Comparison of ENCODE assay signal across 24 cellular contexts in the genomic region with DNA sequence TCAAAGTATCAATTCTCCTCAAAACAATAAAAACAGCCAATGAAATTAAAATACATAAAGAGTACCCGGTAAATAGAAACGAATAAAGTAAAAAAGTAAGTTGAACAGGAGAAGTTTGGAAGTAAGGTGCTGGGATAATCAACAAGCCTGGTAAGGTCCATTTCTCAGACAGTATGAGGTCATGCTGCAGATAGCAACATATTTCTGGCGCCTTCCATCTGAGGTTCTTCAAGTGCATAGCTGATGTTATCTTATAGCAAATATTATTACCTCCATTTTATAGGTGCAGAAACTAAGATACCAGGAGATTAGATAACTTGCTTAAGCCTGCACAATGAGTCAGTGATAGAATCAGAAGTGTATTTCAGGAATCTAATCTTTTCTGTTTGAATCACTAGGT. TPM values are rescaled to one million over a fixed set of nuclear protein-coding genes. Genes with fewer than 3 reads are reported as not detected.
DNase-seq lines count a peak whose midpoint lies in the region; ATAC-seq and TF ChIP-seq lines count a peak whose summit lies in the region.
"Had no signal": no experiment of that assay in that cellular context is flagged by ENCODE, and none has a peak within 500 bp of the region (broad histone marks: within the 10 kb centered on the region; RNA-seq: fewer than 3 reads in every experiment).

No MANE protein-coding gene starts in this region.

- TF ChIP-seq EP300 in SK-N-SH (IDR thresholded peaks at IDR 0.05; ENCODE audit: borderline replicate concordance in 1 of 2, low read depth in 1 of 2, low read length in 1 of 2) (no peak), stomach (IDR thresholded peaks at IDR 0.05) (no peak)

- POLR2A ChIA-PET in SK-N-SH (lab: Yijun Ruan, JAX): no interaction called here

- ATAC-seq in SK-N-SH treated with all-trans-retinoic acid at 6 μM for 48 hours (peak; percentile 36; the same call in 2 of the 3 replicates), RWPE2 (ENCODE audit: low read depth) (peak; percentile 53; the same call in 2 of the 3 replicates), HG02571 (IDR thresholded peaks at IDR 0.05; ENCODE audit: unreplicated experiment) (no peak)
- ATAC-seq: activated T-helper 17 cell treated with anti-CD3 and anti-CD28 coated beads, Interleukin-2, amount 50 U/mL, for 72 hours; natural killer cell treated with Interleukin-12 subunit alpha and Interleukin-12 subunit beta and Interleukin-15 and Interleukin-18, amount 100 ng/mL, for 72 hours; stimulated activated naive CD8-positive, alpha-beta T cell treated with anti-CD3 and anti-CD28 coated beads, Interleukin-15, Interleukin-2, amounts not matched to agents 100 U/mL and 50 U/mL, for 24 hours; T-cell had no signal

- no peak for DNase-seq in SK-N-SH
- DNase-seq in RWPE2 (ENCODE audit: low spot score): no peak
- peak; percentile 65 for DNase-seq in fibroblast of villous mesenchyme (ENCODE audit: low read depth)
- no peak for DNase-seq in stomach
- DNase-seq in activated T-cell treated with anti-CD3 and anti-CD28 coated beads, Interleukin-2, amount 50 U/mL, for 48 hours: no peak
- no peak for DNase-seq in activated naive CD4-positive, alpha-beta T cell treated with Interleukin-2 at 50 U/mL for 16 hours
- DNase-seq: activated CD4-positive, alpha-beta memory T cell treated with anti-CD3 and anti-CD28 coated beads for 36 hours; activated CD8-positive, alpha-beta memory T cell treated with anti-CD3 and anti-CD28 coated beads, Interleukin-2, amount 50 U/mL, for 4 hours; AML-193; anterior cingulate cortex; CD4-positive, alpha-beta T cell; central memory CD4-positive, alpha-beta T cell; endodermal cell; esophagus squamous epithelium; NCI-H1436 treated with DMSO at 0.1 percent for 48 hours; NCI-H524; Peyer's patch; SIG-M5; stimulated activated naive CD8-positive, alpha-beta T cell treated with anti-CD3 and anti-CD28 coated beads, Interleukin-15, Interleukin-2, amounts not matched to agents 100 U/mL and 50 U/mL, for 24 hours; T-cell had no signal

- WGBS in SK-N-SH (ENCODE audit: low lambda C conversion rate): 65% methylated on average over 3 of the region's 3 CpGs
- WGBS in stomach, 5 donors: 30 to 48% (median 44%) methylated on average over 3 of the region's 3 CpGs

- no peak for TF ChIP-seq CTCF in SK-N-SH (IDR thresholded peaks at IDR 0.05)
- TF ChIP-seq CTCF in RWPE2 (IDR thresholded peaks at IDR 0.05; ENCODE audit: poor library complexity, severe bottlenecking): no peak
- no peak for TF ChIP-seq CTCF in fibroblast of villous mesenchyme (IDR thresholded peaks at IDR 0.05; ENCODE audit: insufficient read depth, low read depth, low read length)
- TF ChIP-seq CTCF in stomach (IDR thresholded peaks at IDR 0.05): no peak

- H3K4me2 ChIP-seq in SK-N-SH: no peak overlapping the region

- no peak for TF ChIP-seq POLR2A in stomach (IDR thresholded peaks at IDR 0.05)

- no peaks in the 10 kb centered on the region for H3K79me2 ChIP-seq in SK-N-SH (ENCODE audit: insufficient read depth)

- CTCF ChIA-PET in SK-N-SH (lab: Yijun Ruan, JAX): interaction anchor here (1.3 kb wide), 1 partner anchor 13 kb away, joined by 4 read pairs; no protein-coding TSS in a partner anchor

- no peaks in the 10 kb centered on the region for H3K9me2 ChIP-seq in SK-N-SH

- H2AFZ ChIP-seq in SK-N-SH (ENCODE audit: low read depth): no peak overlapping the region

- peaks cover 11% of the 10 kb centered on the region for H3F3A ChIP-seq in SK-N-SH (replicated peaks; ENCODE audit: insufficient read depth)

- H3K4me1 ChIP-seq in SK-N-SH (ENCODE audit: control insufficient read depth in 1 of 2, insufficient read depth in 2 of 2, low read depth in 1 of 2, low read length in 1 of 2) (no peaks in the 10 kb centered on the region; a peak in 1 of 4 replicates), RWPE2 (ENCODE audit: insufficient read depth, poor library complexity, severe bottlenecking) (peaks cover 10% of the 10 kb centered on the region), stomach (peaks cover 0 to 12% (median 4%) of the 10 kb centered on the region in 4 donors)
- H3K4me1 ChIP-seq: esophagus squamous epithelium had no signal

- H3K9me3 ChIP-seq in SK-N-SH (no peaks in the 10 kb centered on the region), RWPE2 (ENCODE audit: severe bottlenecking) (no peaks in the 10 kb centered on the region), stomach (no peaks in the 10 kb centered on the region)
- H3K9me3 ChIP-seq: esophagus squamous epithelium, Peyer's patch had no signal

- no peak for TF ChIP-seq RAD21 in SK-N-SH (IDR thresholded peaks at IDR 0.05; ENCODE audit: low read length)

- H3K9ac ChIP-seq in SK-N-SH: no peak overlapping the region

- intact Hi-C loops in stomach (cut with DNase I; ENCODE audit: low total_unique reads): no loop called here

- H3K27ac ChIP-seq in SK-N-SH (ENCODE audit: low read depth in 2 of 2, low read length in 1 of 2) (no peak overlapping the region), RWPE2 (ENCODE audit: poor library complexity, severe bottlenecking) (no peak overlapping the region), stomach (peak overlapping the region in 3 of 5 donors; percentile 19 to 43 (median 32))
- H3K27ac ChIP-seq: esophagus squamous epithelium had no signal

- no peaks in the 10 kb centered on the region for H3K27me3 ChIP-seq in SK-N-SH (ENCODE audit: insufficient read depth)
- no peaks in the 10 kb centered on the region for H3K27me3 ChIP-seq in RWPE2 (ENCODE audit: insufficient read depth, poor library complexity, severe bottlenecking)
- no peaks in the 10 kb centered on the region for H3K27me3 ChIP-seq in stomach
- H3K27me3 ChIP-seq: esophagus squamous epithelium, Peyer's patch had no signal

- H4K20me1 ChIP-seq in SK-N-SH (ENCODE audit: insufficient read depth): no peaks in the 10 kb centered on the region

- H3K4me3 ChIP-seq in SK-N-SH (ENCODE audit: low read depth in 2 of 2, low read length in 1 of 2): no peak overlapping the region
- no peak overlapping the region for H3K4me3 ChIP-seq in RWPE2 (ENCODE audit: severe bottlenecking)
- H3K4me3 ChIP-seq in fibroblast of villous mesenchyme (ENCODE audit: low read depth, low read length): no peak overlapping the region
- H3K4me3 ChIP-seq in stomach: no peak overlapping the region
- H3K4me3 ChIP-seq: esophagus squamous epithelium, Peyer's patch had no signal

- H3K36me3 ChIP-seq in SK-N-SH (replicated peaks in 1 of 2; ENCODE audit: control insufficient read depth in 1 of 2, insufficient read depth in 2 of 2, low read length in 1 of 2) (no peaks in the 10 kb centered on the region), RWPE2 (ENCODE audit: low read depth) (no peaks in the 10 kb centered on the region), stomach (no peaks in the 10 kb centered on the region)
- H3K36me3 ChIP-seq: esophagus squamous epithelium, Peyer's patch had no signal

TF ChIP-seq in SK-N-SH treated with all-trans-retinoic acid at 6 μM for 48 hours, 23 proteins besides CTCF, POLR2A, EP300 and RAD21 (continues in another document):
- TF ChIP-seq, protein P1, sequence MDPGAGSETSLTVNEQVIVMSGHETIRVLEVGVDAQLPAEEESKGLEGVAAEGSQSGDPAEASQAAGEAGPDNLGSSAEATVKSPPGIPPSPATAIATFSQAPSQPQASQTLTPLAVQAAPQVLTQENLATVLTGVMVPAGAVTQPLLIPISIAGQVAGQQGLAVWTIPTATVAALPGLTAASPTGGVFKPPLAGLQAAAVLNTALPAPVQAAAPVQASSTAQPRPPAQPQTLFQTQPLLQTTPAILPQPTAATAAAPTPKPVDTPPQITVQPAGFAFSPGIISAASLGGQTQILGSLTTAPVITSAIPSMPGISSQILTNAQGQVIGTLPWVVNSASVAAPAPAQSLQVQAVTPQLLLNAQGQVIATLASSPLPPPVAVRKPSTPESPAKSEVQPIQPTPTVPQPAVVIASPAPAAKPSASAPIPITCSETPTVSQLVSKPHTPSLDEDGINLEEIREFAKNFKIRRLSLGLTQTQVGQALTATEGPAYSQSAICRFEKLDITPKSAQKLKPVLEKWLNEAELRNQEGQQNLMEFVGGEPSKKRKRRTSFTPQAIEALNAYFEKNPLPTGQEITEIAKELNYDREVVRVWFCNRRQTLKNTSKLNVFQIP (CRISPR knock-in tag; IDR thresholded peaks at IDR 0.05; ENCODE audit: borderline replicate concordance, low read depth): 0 out of 2 replicates have a peak, but pooled peaks have one; percentile 25
- peak; percentile 96 for TF ChIP-seq ISL1 (CRISPR knock-in tag; IDR thresholded peaks at IDR 0.05)

TF ChIP-seq in SK-N-SH, 30 proteins besides CTCF, POLR2A, EP300 and RAD21 (continues in another document):
- no peak for TF ChIP-seq TAF1 (IDR thresholded peaks at IDR 0.05; ENCODE audit: borderline replicate concordance, low read depth, low read length)
- no peak for TF ChIP-seq FOXM1 (IDR thresholded peaks at IDR 0.05; ENCODE audit: low read depth)
- TF ChIP-seq, protein P2, sequence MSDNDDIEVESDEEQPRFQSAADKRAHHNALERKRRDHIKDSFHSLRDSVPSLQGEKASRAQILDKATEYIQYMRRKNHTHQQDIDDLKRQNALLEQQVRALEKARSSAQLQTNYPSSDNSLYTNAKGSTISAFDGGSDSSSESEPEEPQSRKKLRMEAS (IDR thresholded peaks at IDR 0.05; ENCODE audit: low read depth): no peak
- TF ChIP-seq, protein P3, sequence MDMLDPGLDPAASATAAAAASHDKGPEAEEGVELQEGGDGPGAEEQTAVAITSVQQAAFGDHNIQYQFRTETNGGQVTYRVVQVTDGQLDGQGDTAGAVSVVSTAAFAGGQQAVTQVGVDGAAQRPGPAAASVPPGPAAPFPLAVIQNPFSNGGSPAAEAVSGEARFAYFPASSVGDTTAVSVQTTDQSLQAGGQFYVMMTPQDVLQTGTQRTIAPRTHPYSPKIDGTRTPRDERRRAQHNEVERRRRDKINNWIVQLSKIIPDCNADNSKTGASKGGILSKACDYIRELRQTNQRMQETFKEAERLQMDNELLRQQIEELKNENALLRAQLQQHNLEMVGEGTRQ (IDR thresholded peaks at IDR 0.05; ENCODE audit: borderline replicate concordance, low read depth, low read length): no peak

RNA-seq across cellular contexts. Expression of a gene that starts 23.7 kb away (rescaled TPM):
- polyA plus RNA-seq in SK-N-SH (2012; rRNA removed): 2.9 and 4.2 TPM in 2 replicates
- polyA plus RNA-seq in SK-N-SH (2012; cell fraction: cytosol; rRNA removed): 4.6 and 5.5 TPM in 2 replicates
- polyA plus RNA-seq in SK-N-SH (2012; cell fraction: nucleus; rRNA removed): 4.1 and 11.6 TPM in 2 replicates
- 58.9 and 72.1 TPM in 2 replicates for total RNA-seq in fibroblast of villous mesenchyme
- 100 to 1,000 TPM in 2 of 5 donors, 10 to 100 TPM in 3; 40.6 to 150 (median 96.5) TPM for total RNA-seq in stomach
- polyA plus RNA-seq in stomach: 1 to 10 TPM; 2.4 to 6.3 (median 4.9) TPM

RNA-seq across cellular contexts. Expression of a gene that starts 48.8 kb away (rescaled TPM):
- polyA plus RNA-seq in SK-N-SH (2012; rRNA removed) (11.8 and 15.1 TPM in 2 replicates), stomach (10 to 100 TPM; 18.8 to 28.0 (median 24.8) TPM)
- polyA plus RNA-seq in SK-N-SH (2012; cell fraction: cytosol; rRNA removed): 19.7 and 20.1 TPM in 2 replicates
- polyA plus RNA-seq in SK-N-SH (2012; cell fraction: nucleus; rRNA removed): 4.6 and 8.9 TPM in 2 replicates
- total RNA-seq in fibroblast of villous mesenchyme (39.0 and 66.5 TPM in 2 replicates), stomach (100 to 1,000 TPM in 1 of 5 donors, 10 to 100 TPM in 3, 1 to 10 TPM in 1; 9.0 to 129 (median 50.3) TPM)

RNA-seq across cellular contexts. Expression of a gene that starts 53.3 kb away (rescaled TPM):
- polyA plus RNA-seq in SK-N-SH (2012; rRNA removed): 12.7 and 20.6 TPM in 2 replicates
- 19.3 and 24.1 TPM in 2 replicates for polyA plus RNA-seq in SK-N-SH (2012; cell fraction: cytosol; rRNA removed)
- polyA plus RNA-seq in SK-N-SH (2012; cell fraction: nucleus; rRNA removed): 9.7 and 18.0 TPM in 2 replicates
- total RNA-seq in fibroblast of villous mesenchyme: 92.1 and 179 TPM in 2 replicates
- 100 to 1,000 TPM in 1 of 5 donors, 10 to 100 TPM in 4; 19.7 to 106 (median 65.1) TPM for total RNA-seq in stomach
- polyA plus RNA-seq in stomach: 1 to 10 TPM; 5.5 to 8.7 (median 7.8) TPM

Comparison
In these comparisons a context has a peak if more than half of its experiments do, and no peak if none do; other contexts are left out.
1. H3K27ac ChIP-seq: peak in stomach (3 of 5); none in SK-N-SH (0 of 2) and RWPE2 (single experiment).